32 cellular contexts compared by ENCODE assay signal in genomic region chr14:92938890-92939671, GRCh38. TPM values are rescaled to one million over a fixed set of nuclear protein-coding genes. Genes with fewer than 3 reads are reported as not detected.
"Had no signal": no experiment of that assay in that cellular context is flagged by ENCODE, and none has a peak within 500 bp of the region (broad histone marks: within the 10 kb centered on the region; RNA-seq: fewer than 3 reads in every experiment).

No MANE protein-coding gene starts in this region.

- H3K9me3 Mint-ChIP-seq: activated CD4-positive, alpha-beta T cell treated with anti-CD3 and anti-CD28 coated beads, Interleukin-2, amount 10 ng/mL, durations not matched to agents 24 days and 14 days; activated naive CD8-positive, alpha-beta T cell treated with anti-CD3 and anti-CD28 coated beads for 36 hours; central memory CD8-positive, alpha-beta T cell; T-cell had no signal

- H3K27me3 Mint-ChIP-seq: activated CD4-positive, alpha-beta T cell treated with anti-CD3 and anti-CD28 coated beads, Interleukin-2, amount 10 ng/mL, durations not matched to agents 24 days and 14 days; activated naive CD8-positive, alpha-beta T cell treated with anti-CD3 and anti-CD28 coated beads for 36 hours; central memory CD8-positive, alpha-beta T cell; T-cell; T-helper 17 cell had no signal

- H3K9me3 ChIP-seq: ascending aorta, SJCRH30 had no signal

- H3K4me2 ChIP-seq: KMS-11, PC-9 had no signal

- ATAC-seq: T-cell, T-helper 17 cell had no signal

- H3K4me1 Mint-ChIP-seq: activated CD4-positive, alpha-beta T cell treated with anti-CD3 and anti-CD28 coated beads, Interleukin-2, amount 10 ng/mL, durations not matched to agents 24 days and 14 days; central memory CD8-positive, alpha-beta T cell; T-cell had no signal

- H3K27me3 ChIP-seq: ascending aorta, cardiac muscle cell, SJCRH30 had no signal

- H3K36me3 ChIP-seq: cardiac muscle cell had no signal

- DNase-seq: activated CD4-positive, alpha-beta T cell treated with anti-CD3 and anti-CD28 coated beads for 1 hour; activated CD4-positive, alpha-beta T cell treated with anti-CD3 and anti-CD28 coated beads, Interleukin-2, amount 10 ng/mL, durations not matched to agents 24 days and 14 days; activated CD4-positive, alpha-beta T cell treated with anti-CD3 and anti-CD28 coated beads, Interleukin-2, amount 50 U/mL, for 4 hours; activated CD4-positive, CD25-positive, alpha-beta regulatory T cell; activated CD8-positive, alpha-beta memory T cell treated with anti-CD3 and anti-CD28 coated beads, Interleukin-2, amount 50 U/mL, for 4 hours; activated effector memory CD4-positive, alpha-beta T cell treated with Interleukin-2 at 50 U/mL for 16 hours; activated naive CD4-positive, alpha-beta T cell; activated naive CD4-positive, alpha-beta T cell treated with anti-CD3 and anti-CD28 coated beads, Interleukin-2, amount 50 U/mL, for 16 hours; activated naive CD8-positive, alpha-beta T cell treated with anti-CD3 and anti-CD28 coated beads for 36 hours; activated T-cell treated with anti-CD3 and anti-CD28 coated beads for 4 hours; activated T-cell treated with anti-CD3 and anti-CD28 coated beads, Interleukin-2, amount 50 U/mL, for 48 hours; amniotic stem cell; MM.1S; NCI-H1092; NCI-H1694 treated with DMSO at 0.1 percent for 48 hours; NCI-H2029; NCI-H510A; NCI-H526; NCI-H748 treated with DMSO at 0.1 percent for 48 hours; PC-9; T-cell; T-helper 17 cell; T-helper 9 cell had no signal

- H3K36me3 Mint-ChIP-seq: activated naive CD8-positive, alpha-beta T cell treated with anti-CD3 and anti-CD28 coated beads for 36 hours had no signal

- H3K4me3 ChIP-seq: ascending aorta, cardiac muscle cell, PC-9, SJCRH30, SK-N-MC had no signal

- H3K4me1 ChIP-seq: ascending aorta had no signal

- H2AFZ ChIP-seq: PC-9 had no signal

- H3K4me3 Mint-ChIP-seq: activated CD4-positive, alpha-beta T cell treated with anti-CD3 and anti-CD28 coated beads, Interleukin-2, amount 10 ng/mL, durations not matched to agents 24 days and 14 days; activated naive CD8-positive, alpha-beta T cell treated with anti-CD3 and anti-CD28 coated beads for 36 hours; central memory CD8-positive, alpha-beta T cell; T-cell; T-helper 17 cell had no signal

- H3K27ac Mint-ChIP-seq: activated CD4-positive, alpha-beta T cell treated with anti-CD3 and anti-CD28 coated beads, Interleukin-2, amount 10 ng/mL, durations not matched to agents 24 days and 14 days; activated naive CD8-positive, alpha-beta T cell treated with anti-CD3 and anti-CD28 coated beads for 36 hours; T-cell; T-helper 17 cell had no signal

- H3K27ac ChIP-seq: ascending aorta, cardiac muscle cell, KMS-11, PC-9, SJCRH30, SK-N-MC, VCaP had no signal

RNA-seq across cellular contexts. Expression of gene CHGA, which starts 16.1 kb away (rescaled TPM):
- total RNA-seq: activated CD4-positive, alpha-beta T cell treated with anti-CD3 and anti-CD28 coated beads, Interleukin-2, amount 10 ng/mL, durations not matched to agents 24 days and 14 days; activated naive CD8-positive, alpha-beta T cell treated with anti-CD3 and anti-CD28 coated beads for 36 hours; cardiac muscle cell; chondrocyte; LHCN-M2; PC-9; SJCRH30; T-helper 17 cell had no signal
